ENCODE assay signal across 11 cellular contexts in genomic region chr20:38794057-38794456, GRCh38. TPM values are rescaled to one million over a fixed set of nuclear protein-coding genes. Genes with fewer than 3 reads are reported as not detected.
A peak's percentile ranks its signal among the peaks of the same experiment; 100 is the strongest.
DNase-seq lines count a peak whose midpoint lies in the region; ATAC-seq, FAIRE-seq and TF ChIP-seq lines count a peak whose summit lies in the region.
"Not testable (repeated sequence)": the region's sequence is repeated elsewhere in the genome, so short reads cannot be mapped to it uniquely, and the experiment has no call there.
"Had no signal": no experiment of that assay in that cellular context is flagged by ENCODE, and none has a peak within 500 bp of the region (broad histone marks: within the 10 kb centered on the region; RNA-seq: fewer than 3 reads in every experiment).

No MANE protein-coding gene starts in this region.

- not testable (repeated sequence) for H3K36me3 ChIP-seq in RWPE2 (ENCODE audit: low read depth); K562 (ENCODE audit: control insufficient read depth, insufficient read depth, low read length); neuronal stem cell (replicated peaks in 1 of 2; ENCODE audit: control insufficient read depth in 2 of 2, insufficient read depth in 2 of 2, low read length in 2 of 2)

- not testable (repeated sequence) for H2BK15ac ChIP-seq in neuronal stem cell (ENCODE audit: low read length)

- H3K4ac ChIP-seq in neuronal stem cell (ENCODE audit: low read length): not testable (repeated sequence)

- not testable (repeated sequence) for H3K23ac ChIP-seq in neuronal stem cell (ENCODE audit: low read depth, low read length, poor library complexity)

- not testable (repeated sequence) for H3K27me3 ChIP-seq in RWPE2 (ENCODE audit: insufficient read depth, poor library complexity, severe bottlenecking); K562 (ENCODE audit: control insufficient read depth in 2 of 2, insufficient read depth in 2 of 2, low read length in 2 of 2); neuronal stem cell (ENCODE audit: control insufficient read depth in 3 of 3, insufficient read depth in 3 of 3, low read depth in 1 of 3, low read length in 3 of 3)

- not testable (repeated sequence) for H3K4me2 ChIP-seq in K562 (ENCODE audit: insufficient read depth, low read length); neuronal stem cell (ENCODE audit: insufficient read depth, low read length, poor library complexity, severe bottlenecking)

- in situ Hi-C loops in K562 (cut with MboI): not testable (repeated sequence)

- not testable (repeated sequence) for FAIRE-seq in K562 (lab: Jason Lieb, UNC)

- H3K4me1 Mint-ChIP-seq in T-helper 17 cell: not testable (repeated sequence)
- peaks cover 15% of the 10 kb centered on the region for H3K4me1 Mint-ChIP-seq in stimulated activated memory B cell treated with anti-CD40 and anti-IgM and Interleukin-4, amounts not matched to agents 10 μg/mL and 1 μg/mL and 100 μg/mL, for 72 hours

- H3K9me1 ChIP-seq in K562 (ENCODE audit: control insufficient read depth, insufficient read depth, low read length): not testable (repeated sequence)

- H2AK5ac ChIP-seq in neuronal stem cell (ENCODE audit: low read depth, low read length): not testable (repeated sequence)

- intact Hi-C loops in K562 (cut with micrococcal nuclease): loop anchor here (5.0 kb wide), 1 partner anchor 98 kb away; no protein-coding TSS in a partner anchor

- not testable (repeated sequence) for H2BK120ac ChIP-seq in neuronal stem cell (ENCODE audit: low read depth, low read length)

- peak; percentile 52 for DNase-seq in RWPE2 (ENCODE audit: low spot score)
- not testable (repeated sequence) for DNase-seq in T-helper 17 cell; K562 (ENCODE audit: extremely low read depth in 1 of 4, low spot score in 3 of 4); neuronal stem cell (ENCODE audit: low spot score)
- DNase-seq in activated CD8-positive, alpha-beta memory T cell treated with anti-CD3 and anti-CD28 coated beads for 24 hours: peak; percentile 37
- peak; percentile 10 for DNase-seq in stimulated activated CD8-positive, alpha-beta memory T cell treated with anti-CD3 and anti-CD28 coated beads, Interleukin-4, amount 100 ng/mL, for 48 hours

- H3K4me1 ChIP-seq in RWPE2 (ENCODE audit: insufficient read depth, poor library complexity, severe bottlenecking): peaks cover 16% of the 10 kb centered on the region
- not testable (repeated sequence) for H3K4me1 ChIP-seq in K562 (replicated peaks in 1 of 2; ENCODE audit: control insufficient read depth in 2 of 2, insufficient read depth in 2 of 2, low read length in 2 of 2); neuronal stem cell (ENCODE audit: control insufficient read depth in 2 of 2, insufficient read depth in 1 of 2, low read depth in 1 of 2, low read length in 2 of 2)

- not testable (repeated sequence) for H3K79me2 ChIP-seq in K562 (ENCODE audit: control insufficient read depth, insufficient read depth, low read length)

- POLR2A ChIA-PET in K562 (lab: Yijun Ruan, JAX): not testable (repeated sequence)

- not testable (repeated sequence) for BruUV-seq in K562 (replicated peaks; lab: Mats Ljungman, UMichigan)

- WGBS in K562 (ENCODE audit: insufficient coverage, low coverage, missing lambda C conversion rate): 35% methylated on average over 5 of the region's 5 CpGs
- WGBS in neuronal stem cell (ENCODE audit: extremely low coverage in 2 of 2, insufficient read length in 2 of 2, insufficient replicate concordance in 1 of 2), 2 donors: no CpG with 5 or more reads among the region's 5 CpGs

- not testable (repeated sequence) for H3K18ac ChIP-seq in neuronal stem cell (ENCODE audit: low read length)

- not testable (repeated sequence) for H3K79me1 ChIP-seq in neuronal stem cell (ENCODE audit: low read depth, low read length)

- not testable (repeated sequence) for H3K4me3 Mint-ChIP-seq in T-helper 17 cell; stimulated activated memory B cell treated with anti-CD40 and anti-IgM and Interleukin-4, amounts not matched to agents 10 μg/mL and 1 μg/mL and 100 μg/mL, for 72 hours

- TF ChIP-seq POLR2A in K562 (conservative IDR thresholded peaks at IDR 0.05): not testable (repeated sequence)

- CTCF ChIA-PET in K562 (lab: Yijun Ruan, JAX; ENCODE audit: low intra/inter-chr PET ratio): interaction anchor here (0.7 kb wide), 1 partner anchor 148 kb away, joined by 3 read pairs; no protein-coding TSS in a partner anchor

- H2AFZ ChIP-seq in K562 (ENCODE audit: low read depth, low read length); neuronal stem cell (ENCODE audit: low read length): not testable (repeated sequence)

- not testable (repeated sequence) for TF ChIP-seq CTCF in RWPE2 (IDR thresholded peaks at IDR 0.05; ENCODE audit: poor library complexity, severe bottlenecking); K562 (IDR thresholded peaks at IDR 0.05 in 2 of 3, conservative IDR thresholded peaks at IDR 0.05 in 1 of 3; ENCODE audit: insufficient read depth in 2 of 3, low read depth in 1 of 3, low read length in 3 of 3)

- not testable (repeated sequence) for H2BK12ac ChIP-seq in neuronal stem cell (ENCODE audit: low read length)

- not testable (repeated sequence) for H4K8ac ChIP-seq in neuronal stem cell (ENCODE audit: low read depth, low read length)

- not testable (repeated sequence) for H4K20me1 ChIP-seq in K562 (replicated peaks; ENCODE audit: control insufficient read depth, insufficient read depth, low read length)

- H3K9me3 Mint-ChIP-seq in stimulated activated memory B cell treated with anti-CD40 and anti-IgM and Interleukin-4, amounts not matched to agents 10 μg/mL and 1 μg/mL and 100 μg/mL, for 72 hours: not testable (repeated sequence)

- ATAC-seq in RWPE2 (ENCODE audit: low read depth); T-helper 17 cell; K562; stimulated activated memory B cell treated with anti-CD40 and anti-IgM and Interleukin-4, amounts not matched to agents 10 μg/mL and 1 μg/mL and 100 μg/mL, for 72 hours: not testable (repeated sequence)

- not testable (repeated sequence) for H3K9ac ChIP-seq in K562 (ENCODE audit: insufficient read depth in 1 of 2, low read depth in 2 of 2, low read length in 2 of 2); neuronal stem cell (ENCODE audit: low read depth, low read length, poor library complexity)

- H3K27ac Mint-ChIP-seq in T-helper 17 cell: peak overlapping the region; percentile 19
- peak overlapping the region; percentile 65 for H3K27ac Mint-ChIP-seq in stimulated activated memory B cell treated with anti-CD40 and anti-IgM and Interleukin-4, amounts not matched to agents 10 μg/mL and 1 μg/mL and 100 μg/mL, for 72 hours

- TF ChIP-seq EP300 in K562 (IDR thresholded peaks at IDR 0.05; ENCODE audit: low read length): not testable (repeated sequence)

- H3K4me3 ChIP-seq in RWPE2 (ENCODE audit: severe bottlenecking); K562; neuronal stem cell (ENCODE audit: low read length in 2 of 2): not testable (repeated sequence)

- H3K14ac ChIP-seq in neuronal stem cell (ENCODE audit: low read length): not testable (repeated sequence)

- H4K91ac ChIP-seq in neuronal stem cell (ENCODE audit: low read depth, low read length, poor library complexity): peak overlapping the region; percentile 60

- not testable (repeated sequence) for TF ChIP-seq RAD21 in K562 (CRISPR knock-in tag; conservative IDR thresholded peaks at IDR 0.05 in 1 of 2, IDR thresholded peaks at IDR 0.05 in 1 of 2)

- H3K36me3 Mint-ChIP-seq in T-helper 17 cell (ENCODE audit: low read depth); stimulated activated memory B cell treated with anti-CD40 and anti-IgM and Interleukin-4, amounts not matched to agents 10 μg/mL and 1 μg/mL and 100 μg/mL, for 72 hours: not testable (repeated sequence)

- not testable (repeated sequence) for H2BK5ac ChIP-seq in neuronal stem cell (ENCODE audit: low read length)

- H3K27me3 Mint-ChIP-seq in T-helper 17 cell; stimulated activated memory B cell treated with anti-CD40 and anti-IgM and Interleukin-4, amounts not matched to agents 10 μg/mL and 1 μg/mL and 100 μg/mL, for 72 hours: not testable (repeated sequence)

- H3K9me3 ChIP-seq in RWPE2 (ENCODE audit: severe bottlenecking); T-helper 17 cell (ENCODE audit: control insufficient read depth, low read length, poor library complexity, severe bottlenecking); K562 (replicated peaks; ENCODE audit: control insufficient read depth, insufficient read depth, low read depth, low read length); neuronal stem cell (replicated peaks in 1 of 2; ENCODE audit: control insufficient read depth in 2 of 2, insufficient read depth in 1 of 2, low read depth in 1 of 2, low read length in 2 of 2): not testable (repeated sequence)

- not testable (repeated sequence) for H3K27ac ChIP-seq in RWPE2 (ENCODE audit: poor library complexity, severe bottlenecking); K562 (ENCODE audit: extremely low read depth, low read depth, low read length); neuronal stem cell (replicated peaks; ENCODE audit: low read length)

RNA-seq across cellular contexts. Expression of gene PPP1R16B, which starts 11.4 kb away (rescaled TPM):
- total RNA-seq in T-helper 17 cell (10 to 100 TPM; 45.6 to 60.9 TPM), K562 (2014; rRNA removed) (7.5 and 10.4 TPM in 2 replicates), K562 (2014; rRNA removed; fragmentation: Illumina TruSeq; extraction: Trizol) (6.7 and 6.8 TPM in 2 replicates), K562 (2015; rRNA removed; fragmentation: Illumina TruSeq; extraction: Trizol) (6.7 TPM in 2 replicates), K562 (2021) (9.4 and 11.5 TPM in 2 replicates)
- 2.3 and 4.1 TPM in 2 replicates for total RNA-seq in K562 (2011; cell fraction: chromatin; rRNA removed; ENCODE audit: low replicate concordance)
- total RNA-seq in K562 (2011; cell fraction: nucleolus; rRNA removed): 2.7 and 3.0 TPM in 2 replicates
- total RNA-seq in K562 (2011; cell fraction: nucleoplasm; rRNA removed): 3.3 and 4.4 TPM in 2 replicates
- polyA plus RNA-seq in K562 (2011; rRNA removed) (6.8 and 7.1 TPM in 2 replicates), K562 (2014; fragmentation: Illumina TruSeq; extraction: Trizol) (7.9 and 8.9 TPM in 2 replicates), K562 (2014; fragmentation: Nextera tagmentation; extraction: Ambion mirVana) (1 to 10 TPM; 1.5 to 2.3 TPM), K562 (2014; rRNA removed) (6.2 and 6.5 TPM in 2 replicates)
- polyA plus RNA-seq in K562 (2011; cell fraction: cytosol; rRNA removed): 4.8 and 6.9 TPM in 2 replicates
- polyA plus RNA-seq in K562 (2011; cell fraction: nucleus; rRNA removed): 3.6 and 5.2 TPM in 2 replicates
- polyA plus RNA-seq in K562 (2012): 6.1 and 20.4 TPM in 2 replicates
- polyA minus RNA-seq in K562 (2011; rRNA and poly(A)+ RNA removed): 8.5 and 9.7 TPM in 2 replicates
- polyA minus RNA-seq in K562 (2011; cell fraction: cytosol; rRNA and poly(A)+ RNA removed): 4.7 and 6.5 TPM in 2 replicates
- polyA minus RNA-seq in K562 (2011; cell fraction: nucleus; rRNA and poly(A)+ RNA removed): 1.2 and 2.7 TPM in 2 replicates
- 1.3 TPM for polyA plus RNA-seq in neuronal stem cell (2013, experiment 1 of 2)
- polyA plus RNA-seq in neuronal stem cell (2013, experiment 2 of 2): 1.3 TPM
- total RNA-seq: Caco-2, Calu3 had no signal
- polyA plus RNA-seq: AG04450, BJ had no signal

RNA-seq across cellular contexts. Expression of gene ACTR5, which starts 45.8 kb away (rescaled TPM):
- 10 to 100 TPM; 12.2 to 14.6 TPM for total RNA-seq in T-helper 17 cell
- total RNA-seq in K562 (2011; cell fraction: chromatin; rRNA removed; ENCODE audit: low replicate concordance): 11.8 and 15.9 TPM in 2 replicates
- 12.8 and 14.1 TPM in 2 replicates for total RNA-seq in K562 (2011; cell fraction: nucleolus; rRNA removed)
- total RNA-seq in K562 (2011; cell fraction: nucleoplasm; rRNA removed): 7.4 and 11.3 TPM in 2 replicates
- 14.0 and 14.5 TPM in 2 replicates for total RNA-seq in K562 (2014; rRNA removed)
- 9.5 and 10.0 TPM in 2 replicates for total RNA-seq in K562 (2014; rRNA removed; fragmentation: Illumina TruSeq; extraction: Trizol)
- total RNA-seq in K562 (2015; rRNA removed; fragmentation: Illumina TruSeq; extraction: Trizol): 11.4 and 12.0 TPM in 2 replicates
- total RNA-seq in K562 (2021): 13.5 and 14.8 TPM in 2 replicates
- 18.3 and 18.8 TPM in 2 replicates for polyA plus RNA-seq in K562 (2011; rRNA removed)
- polyA plus RNA-seq in K562 (2011; cell fraction: cytosol; rRNA removed): 10.7 and 12.8 TPM in 2 replicates
- polyA plus RNA-seq in K562 (2011; cell fraction: nucleus; rRNA removed): 54.9 and 59.6 TPM in 2 replicates
- polyA plus RNA-seq in K562 (2012): 9.3 and 10.8 TPM in 2 replicates
- polyA plus RNA-seq in K562 (2014; fragmentation: Illumina TruSeq; extraction: Trizol): 10.2 and 12.9 TPM in 2 replicates
- 1 to 10 TPM in 1 of 2 experiments, under 1 TPM in 1; 0.93 to 1.8 TPM for polyA plus RNA-seq in K562 (2014; fragmentation: Nextera tagmentation; extraction: Ambion mirVana)
- 17.7 and 17.9 TPM in 2 replicates for polyA plus RNA-seq in K562 (2014; rRNA removed)
- polyA minus RNA-seq in K562 (2011; rRNA and poly(A)+ RNA removed): 10.3 and 11.8 TPM in 2 replicates
- polyA minus RNA-seq in K562 (2011; cell fraction: cytosol; rRNA and poly(A)+ RNA removed): 6.7 and 9.8 TPM in 2 replicates
- polyA minus RNA-seq in K562 (2011; cell fraction: nucleus; rRNA and poly(A)+ RNA removed): 18.0 and 22.7 TPM in 2 replicates
- polyA plus RNA-seq in neuronal stem cell (2013, experiment 1 of 2): 7.2 TPM
- 7.2 TPM for polyA plus RNA-seq in neuronal stem cell (2013, experiment 2 of 2)
